Comparison of ENCODE assay signal across 27 cellular contexts in genomic region chr15:77516786-77517185, GRCh38.
"Had no signal": no experiment of that assay in that cellular context is flagged by ENCODE, and none has a peak within 500 bp of the region (broad histone marks: within the 10 kb centered on the region; RNA-seq: fewer than 3 reads in every experiment).

No MANE protein-coding gene starts in this region.

- H3K4me1 ChIP-seq: ascending aorta, colonic mucosa, gastroesophageal sphincter, pancreas, tibial nerve had no signal

- H3K4me1 Mint-ChIP-seq: activated naive CD4-positive, alpha-beta T cell treated with anti-CD3 and anti-CD28 coated beads, Interleukin-2, amount 10 ng/mL, durations not matched to agents 7 days and 5 days; activated naive CD8-positive, alpha-beta T cell treated with anti-CD3 and anti-CD28 coated beads, Interleukin-2, amount 10 ng/mL, durations not matched to agents 7 days and 5 days; nephron had no signal

- H3K27ac Mint-ChIP-seq: activated naive CD4-positive, alpha-beta T cell treated with anti-CD3 and anti-CD28 coated beads, Interleukin-2, amount 10 ng/mL, durations not matched to agents 7 days and 5 days; activated naive CD8-positive, alpha-beta T cell treated with anti-CD3 and anti-CD28 coated beads, Interleukin-2, amount 10 ng/mL, durations not matched to agents 7 days and 5 days; effector memory CD8-positive, alpha-beta T cell; nephron; T-helper 1 cell treated with Interleukin-12 subunit alpha and Interleukin-12 subunit beta and Interleukin-4 antibody, amounts not matched to agents 30 μg/mL and 1 μg/mL, for 36 hours had no signal

- H3K36me3 Mint-ChIP-seq: activated naive CD4-positive, alpha-beta T cell treated with anti-CD3 and anti-CD28 coated beads, Interleukin-2, amount 10 ng/mL, durations not matched to agents 7 days and 5 days; activated naive CD8-positive, alpha-beta T cell treated with anti-CD3 and anti-CD28 coated beads, Interleukin-2, amount 10 ng/mL, durations not matched to agents 7 days and 5 days had no signal

- H3K27me3 Mint-ChIP-seq: brain; effector memory CD8-positive, alpha-beta T cell had no signal

- H3K4me3 ChIP-seq: ascending aorta, cardiac muscle cell, colonic mucosa, dorsolateral prefrontal cortex, gastroesophageal sphincter, pancreas, psoas muscle, tibial nerve had no signal

- ATAC-seq: effector memory CD8-positive, alpha-beta T cell; gastroesophageal sphincter; left colon; psoas muscle had no signal

- DNase-seq: activated CD4-positive, alpha-beta T cell treated with anti-CD3 and anti-CD28 coated beads for 4 hours; activated CD4-positive, alpha-beta T cell treated with anti-CD3 and anti-CD28 coated beads, Interleukin-2, amount 50 U/mL, for 48 hours; activated CD8-positive, alpha-beta memory T cell treated with anti-CD3 and anti-CD28 coated beads for 24 hours; activated gamma-delta T cell; activated naive CD4-positive, alpha-beta T cell treated with anti-CD3 and anti-CD28 coated beads, Interleukin-2, amount 10 ng/mL, durations not matched to agents 7 days and 5 days; activated naive CD8-positive, alpha-beta T cell treated with anti-CD3 and anti-CD28 coated beads, Interleukin-2, amount 10 ng/mL, durations not matched to agents 7 days and 5 days; cerebellar nuclear complex; colonic mucosa; effector memory CD8-positive, alpha-beta T cell; erythroblast; hippocampal formation; kidney; left colon; pancreas; stimulated activated naive CD4-positive, alpha-beta T cell treated with Interleukin-2 at 50 U/mL for 16 hours; SW 1271; T-helper 9 cell had no signal

- H3K9me3 ChIP-seq: ascending aorta, colonic mucosa, pancreas, psoas muscle, tibial nerve had no signal

- H3K4me3 Mint-ChIP-seq: activated naive CD4-positive, alpha-beta T cell treated with anti-CD3 and anti-CD28 coated beads, Interleukin-2, amount 10 ng/mL, durations not matched to agents 7 days and 5 days; activated naive CD8-positive, alpha-beta T cell treated with anti-CD3 and anti-CD28 coated beads, Interleukin-2, amount 10 ng/mL, durations not matched to agents 7 days and 5 days; brain; effector memory CD8-positive, alpha-beta T cell; nephron; T-helper 1 cell treated with Interleukin-12 subunit alpha and Interleukin-12 subunit beta and Interleukin-4 antibody, amounts not matched to agents 30 μg/mL and 1 μg/mL, for 36 hours had no signal

- H3K36me3 ChIP-seq: ascending aorta, cardiac muscle cell, colonic mucosa, gastroesophageal sphincter, pancreas, tibial nerve had no signal

- H3K27ac ChIP-seq: ascending aorta, cardiac muscle cell, colonic mucosa, gastroesophageal sphincter, pancreas, psoas muscle, tibial nerve, VCaP had no signal

- H3K27me3 ChIP-seq: ascending aorta, cardiac muscle cell, colonic mucosa, dorsolateral prefrontal cortex, gastroesophageal sphincter, pancreas, tibial nerve had no signal

- H3K9me3 Mint-ChIP-seq: activated naive CD4-positive, alpha-beta T cell treated with anti-CD3 and anti-CD28 coated beads, Interleukin-2, amount 10 ng/mL, durations not matched to agents 7 days and 5 days; activated naive CD8-positive, alpha-beta T cell treated with anti-CD3 and anti-CD28 coated beads, Interleukin-2, amount 10 ng/mL, durations not matched to agents 7 days and 5 days; effector memory CD8-positive, alpha-beta T cell; nephron; T-helper 1 cell treated with Interleukin-12 subunit alpha and Interleukin-12 subunit beta and Interleukin-4 antibody, amounts not matched to agents 30 μg/mL and 1 μg/mL, for 36 hours had no signal
